In the genomic region with DNA sequence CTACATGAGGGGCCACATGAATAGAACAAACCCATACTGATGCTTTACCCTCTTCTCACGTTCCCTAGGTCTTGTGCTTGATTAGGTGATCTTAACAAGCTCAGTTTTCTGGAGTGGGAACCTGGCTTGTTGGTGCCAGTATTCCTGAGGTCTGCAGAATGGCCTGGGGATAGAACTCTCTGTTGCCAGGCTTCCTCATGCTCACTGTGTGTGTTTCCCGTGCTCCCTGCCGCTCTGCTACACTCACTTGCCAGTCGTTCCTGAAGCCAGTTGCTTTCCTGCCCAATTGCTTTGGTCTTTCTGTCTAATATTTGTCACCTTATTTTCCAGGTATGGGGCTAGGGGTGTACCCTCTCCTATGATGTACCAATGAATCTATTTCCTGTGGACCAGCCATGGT, we compare ENCODE assay signal across 28 cellular contexts.
"Had no signal": no experiment of that assay in that cellular context is flagged by ENCODE, and none has a peak within 500 bp of the region (broad histone marks: within the 10 kb centered on the region; RNA-seq: fewer than 3 reads in every experiment).

No MANE protein-coding gene starts in this region.

- DNase-seq: activated CD4-positive, alpha-beta memory T cell treated with anti-CD3 and anti-CD28 coated beads, Interleukin-2, amount 10 ng/mL, durations not matched to agents 7 days and 5 days; activated CD4-positive, alpha-beta T cell treated with anti-CD3 and anti-CD28 coated beads for 36 hours; activated CD4-positive, alpha-beta T cell treated with anti-CD3 and anti-CD28 coated beads, Interleukin-2, amount 50 U/mL, for 1 hour; activated gamma-delta T cell; activated naive CD4-positive, alpha-beta T cell treated with anti-CD3 and anti-CD28 coated beads for 36 hours; activated T-cell treated with anti-CD3 and anti-CD28 coated beads for 4 hours; activated T-cell treated with anti-CD3 and anti-CD28 coated beads, Interleukin-2, amount 50 U/mL, for 48 hours; amygdala; KG1; MM.1S; NCI-H1105; NCI-H1436 treated with DMSO at 0.1 percent for 48 hours; NCI-H187 treated with DMSO at 0.1 percent for 48 hours; NCI-H2081 treated with DMSO at 0.1 percent for 48 hours; NCI-H2171 treated with DMSO at 0.1 percent for 48 hours; NCI-H226; NCI-H510A; NCI-H526 treated with DMSO at 0.1 percent for 48 hours; NK-92 treated with Interleukin-12 subunit alpha and Interleukin-12 subunit beta, amount 100 ng/mL, for 24 hours; OCI-M1; RPMI8226; T-helper 1 cell had no signal

- H3K36me3 Mint-ChIP-seq: activated naive CD8-positive, alpha-beta T cell had no signal

- H3K27ac ChIP-seq: SK-N-MC, VCaP had no signal

- H3K4me3 ChIP-seq: SK-N-MC had no signal

- H3K27me3 Mint-ChIP-seq: activated CD4-positive, alpha-beta memory T cell treated with anti-CD3 and anti-CD28 coated beads, Interleukin-2, amount 10 ng/mL, durations not matched to agents 7 days and 5 days had no signal

- H3K4me3 Mint-ChIP-seq: activated CD4-positive, alpha-beta memory T cell treated with anti-CD3 and anti-CD28 coated beads, Interleukin-2, amount 10 ng/mL, durations not matched to agents 7 days and 5 days; activated CD4-positive, alpha-beta T cell treated with anti-CD3 and anti-CD28 coated beads for 36 hours; activated naive CD4-positive, alpha-beta T cell treated with anti-CD3 and anti-CD28 coated beads for 36 hours; activated naive CD8-positive, alpha-beta T cell; activated T-helper 17 cell treated with anti-CD3 and anti-CD28 coated beads, Interleukin-2, amount 50 U/mL, for 72 hours had no signal

- H3K27ac Mint-ChIP-seq: activated CD4-positive, alpha-beta memory T cell treated with anti-CD3 and anti-CD28 coated beads, Interleukin-2, amount 10 ng/mL, durations not matched to agents 7 days and 5 days; activated CD4-positive, alpha-beta T cell treated with anti-CD3 and anti-CD28 coated beads for 36 hours; activated naive CD4-positive, alpha-beta T cell treated with anti-CD3 and anti-CD28 coated beads for 36 hours; activated naive CD8-positive, alpha-beta T cell; activated T-helper 17 cell treated with anti-CD3 and anti-CD28 coated beads, Interleukin-2, amount 50 U/mL, for 72 hours had no signal

- H3K4me1 Mint-ChIP-seq: activated CD4-positive, alpha-beta memory T cell treated with anti-CD3 and anti-CD28 coated beads, Interleukin-2, amount 10 ng/mL, durations not matched to agents 7 days and 5 days; activated CD4-positive, alpha-beta T cell treated with anti-CD3 and anti-CD28 coated beads for 36 hours; activated T-helper 17 cell treated with anti-CD3 and anti-CD28 coated beads, Interleukin-2, amount 50 U/mL, for 72 hours had no signal

- ATAC-seq: activated CD4-positive, alpha-beta T cell treated with anti-CD3 and anti-CD28 coated beads for 36 hours; activated T-helper 17 cell treated with anti-CD3 and anti-CD28 coated beads, Interleukin-2, amount 50 U/mL, for 72 hours; Panc1; Right ventricle myocardium inferior had no signal
